9 cellular contexts compared by ENCODE assay signal in genomic region chr15:76147906-76148553, GRCh38.
DNase-seq lines count a peak whose midpoint lies in the region; ATAC-seq and TF ChIP-seq lines count a peak whose summit lies in the region.
"Had no signal": no experiment of that assay in that cellular context is flagged by ENCODE, and none has a peak within 500 bp of the region (broad histone marks: within the 10 kb centered on the region; RNA-seq: fewer than 3 reads in every experiment).

No MANE protein-coding gene starts in this region.

- H3K27ac Mint-ChIP-seq in T-helper 2 cell treated with Interferon-gamma antibody and Interleukin-4, amounts not matched to agents 5 μg/mL and 100 μg/mL, for 36 hours = no peak overlapping the region
- H3K27ac Mint-ChIP-seq: activated naive CD4-positive, alpha-beta T cell treated with anti-CD3 and anti-CD28 coated beads, Interleukin-2, amount 50 U/mL, for 72 hours had no signal

- TF ChIP-seq CTCF in DND-41 (IDR thresholded peaks at IDR 0.05; ENCODE audit: borderline replicate concordance, extremely low read depth, low read length, poor library complexity, severe bottlenecking) = peak; percentile 92
- TF ChIP-seq CTCF in astrocyte of the cerebellum (IDR thresholded peaks at IDR 0.05; ENCODE audit: low read depth, low read length, missing control alignments) = peak; percentile 99

- no peaks in the 10 kb centered on the region for H3K79me2 ChIP-seq in DND-41 (ENCODE audit: insufficient read depth, low read length)

- DNase-seq in DND-41 = peak; percentile 67
- DNase-seq in HT1080 (ENCODE audit: low read depth) = peak; percentile 43
- peak; percentile 46 for DNase-seq in T-helper 2 cell treated with Interferon-gamma antibody and Interleukin-4, amounts not matched to agents 5 μg/mL and 100 μg/mL, for 36 hours (ENCODE audit: low spot score)
- DNase-seq in astrocyte of the cerebellum (ENCODE audit: low read depth) = no peak
- peak; percentile 32 for DNase-seq in iris pigment epithelial cell (ENCODE audit: low read depth)
- DNase-seq in stimulated activated CD4-positive, alpha-beta T cell treated with anti-CD3 and anti-CD28 coated beads, Interleukin-2, amount 100 ng/mL, for 48 hours = peak; percentile 77
- no peak for DNase-seq in hippocampal formation (lab: John Stamatoyannopoulos, UW)
- DNase-seq in SKM-1 (lab: John Stamatoyannopoulos, UW; ENCODE audit: unreplicated experiment) = no peak

- H3K36me3 ChIP-seq in DND-41 (ENCODE audit: insufficient read depth, low read length) = no peaks in the 10 kb centered on the region

- no peaks in the 10 kb centered on the region for H3K36me3 Mint-ChIP-seq in T-helper 2 cell treated with Interferon-gamma antibody and Interleukin-4, amounts not matched to agents 5 μg/mL and 100 μg/mL, for 36 hours (ENCODE audit: low read depth)
- H3K36me3 Mint-ChIP-seq: activated naive CD4-positive, alpha-beta T cell treated with anti-CD3 and anti-CD28 coated beads, Interleukin-2, amount 50 U/mL, for 72 hours had no signal

- H4K20me1 ChIP-seq in DND-41 (ENCODE audit: insufficient read depth, low read length) = no peaks in the 10 kb centered on the region

- H3K4me3 ChIP-seq in DND-41 (ENCODE audit: low read depth in 1 of 2, low read length in 2 of 2) = no peak overlapping the region
- no peak overlapping the region for H3K4me3 ChIP-seq in astrocyte of the cerebellum (ENCODE audit: low read depth, low read length)

- peaks cover 5% of the 10 kb centered on the region; the same call in 1 of the 2 replicates for H3K4me1 ChIP-seq in DND-41 (ENCODE audit: insufficient read depth, low read length)

- no peak overlapping the region for H3K9ac ChIP-seq in DND-41 (ENCODE audit: low read depth, low read length)

- no peak overlapping the region for H2AFZ ChIP-seq in DND-41 (ENCODE audit: low read depth, low read length)

- H3K4me3 Mint-ChIP-seq in T-helper 2 cell treated with Interferon-gamma antibody and Interleukin-4, amounts not matched to agents 5 μg/mL and 100 μg/mL, for 36 hours = no peak overlapping the region

- H3K9me3 Mint-ChIP-seq in T-helper 2 cell treated with Interferon-gamma antibody and Interleukin-4, amounts not matched to agents 5 μg/mL and 100 μg/mL, for 36 hours = no peaks in the 10 kb centered on the region
- H3K9me3 Mint-ChIP-seq: activated naive CD4-positive, alpha-beta T cell treated with anti-CD3 and anti-CD28 coated beads, Interleukin-2, amount 50 U/mL, for 72 hours had no signal

- H3K4me2 ChIP-seq in DND-41 (ENCODE audit: insufficient read depth, low read length) = peak overlapping the region; percentile 34; the same call in 1 of the 2 replicates

- ATAC-seq in DND-41 (ENCODE audit: insufficient read depth, low read depth) = peak; percentile 88

- peaks cover 28% of the 10 kb centered on the region for H3K27me3 Mint-ChIP-seq in T-helper 2 cell treated with Interferon-gamma antibody and Interleukin-4, amounts not matched to agents 5 μg/mL and 100 μg/mL, for 36 hours (ENCODE audit: low read depth)

- peaks cover 4% of the 10 kb centered on the region for H3K4me1 Mint-ChIP-seq in T-helper 2 cell treated with Interferon-gamma antibody and Interleukin-4, amounts not matched to agents 5 μg/mL and 100 μg/mL, for 36 hours (ENCODE audit: low read depth)

- H3K27me3 ChIP-seq in DND-41 (ENCODE audit: insufficient read depth, low read length, poor library complexity) = peaks cover 10% of the 10 kb centered on the region

- in situ Hi-C loops in astrocyte of the cerebellum (cut with HindIII; ENCODE audit: low sequenced_read_pairs) = no loop called here

- no peaks in the 10 kb centered on the region for H3K9me3 ChIP-seq in DND-41 (ENCODE audit: insufficient read depth, low read length, severe bottlenecking)

- no peak overlapping the region for H3K27ac ChIP-seq in DND-41 (ENCODE audit: low read length)

Comparison
In these comparisons a context has a peak if more than half of its experiments do, and no peak if none do; other contexts are left out.
1. DNase-seq: peak in DND-41 (single experiment), HT1080 (single experiment), T-helper 2 cell treated with Interferon-gamma antibody and Interleukin-4, amounts not matched to agents 5 μg/mL and 100 μg/mL, for 36 hours (single experiment), iris pigment epithelial cell (single experiment) and stimulated activated CD4-positive, alpha-beta T cell treated with anti-CD3 and anti-CD28 coated beads, Interleukin-2, amount 100 ng/mL, for 48 hours (2 of 2); none in astrocyte of the cerebellum (single experiment), hippocampal formation (0 of 2) and SKM-1 (single experiment).